In the genomic region with DNA sequence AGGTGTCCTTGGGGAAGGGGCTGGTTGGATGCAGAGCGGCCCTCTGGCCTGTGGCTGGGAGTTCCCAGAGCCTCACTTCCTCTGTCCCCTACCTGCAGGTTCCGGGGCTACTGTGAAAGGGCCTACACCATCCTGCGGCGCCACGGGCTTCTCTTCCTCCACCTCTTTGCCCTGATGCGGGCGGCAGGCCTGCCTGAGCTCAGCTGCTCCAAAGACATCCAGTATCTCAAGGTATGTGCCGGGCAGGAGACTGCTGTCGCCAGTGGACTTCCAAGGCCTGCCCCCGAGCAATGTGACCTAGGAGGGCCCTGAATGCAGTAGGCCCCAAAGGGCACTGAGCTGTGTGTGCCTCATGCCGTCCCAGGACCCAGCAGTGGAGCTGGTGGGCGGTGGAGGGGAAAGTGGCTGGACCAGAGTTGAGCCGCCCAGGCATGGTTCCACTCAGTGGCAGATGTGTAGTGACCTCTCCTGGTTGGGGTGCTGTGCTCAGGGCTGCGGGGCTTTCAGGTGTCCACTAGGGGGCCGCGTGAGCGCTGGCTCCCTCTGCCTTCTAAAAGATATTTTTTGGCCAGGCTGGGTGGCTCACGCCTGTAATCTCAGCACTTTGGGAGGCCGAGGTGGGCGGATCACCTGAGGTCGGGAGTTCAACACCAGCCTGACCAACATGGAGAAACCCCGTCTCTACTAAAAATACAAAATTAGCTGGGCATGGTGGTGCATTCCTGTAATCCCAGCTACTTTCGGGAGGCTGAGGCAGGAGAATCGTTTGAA, we compare ENCODE assay signal across 7 cellular contexts.
DNase-seq lines count a peak whose midpoint lies in the region; ATAC-seq and TF ChIP-seq lines count a peak whose summit lies in the region.

No MANE protein-coding gene starts in this region.

- H3K27me3 ChIP-seq in foreskin keratinocyte = no peaks in the 10 kb centered on the region

- H3K4me3 ChIP-seq in GM12865 (ENCODE audit: low read depth, low read length) = no peak overlapping the region

- DNase-seq in GM12865 (ENCODE audit: low read depth) = peak; percentile 79
- DNase-seq in HPDE6-E6E7 (ENCODE audit: extremely low spot score) = peak; percentile 67
- peak; percentile 58 for DNase-seq in activated effector memory CD4-positive, alpha-beta T cell treated with Interleukin-2 at 50 U/mL for 16 hours
- peak in 1 of 2 donors; percentile 35 for DNase-seq in foreskin keratinocyte
- DNase-seq in retina = peak; percentile 63
- DNase-seq in DMS114 treated with DMSO at 0.1 percent for 48 hours (lab: John Stamatoyannopoulos, UW; ENCODE audit: unreplicated experiment) = no peak

- TF ChIP-seq POLR2A in Raji (IDR thresholded peaks at IDR 0.05; ENCODE audit: insufficient read depth, low read depth, low read length) = 0 out of 2 replicates have a peak, but pooled peaks have one; percentile 18

- TF ChIP-seq CTCF in GM12865 (IDR thresholded peaks at IDR 0.05; ENCODE audit: insufficient read depth, low read depth, low read length, missing control alignments) (peak; percentile 91), foreskin keratinocyte (conservative IDR thresholded peaks at IDR 0.05) (peak; percentile 98)

- no peaks in the 10 kb centered on the region for H3K4me1 ChIP-seq in foreskin keratinocyte

- H3K27ac ChIP-seq in foreskin keratinocyte = no peak overlapping the region

- peak; percentile 64 for ATAC-seq in foreskin keratinocyte
